Comparison of ENCODE assay signal across 15 cellular contexts in genomic region chr2:216242365-216242764, GRCh38.
DNase-seq lines count a peak whose midpoint lies in the region; ATAC-seq, FAIRE-seq and TF ChIP-seq lines count a peak whose summit lies in the region.
"Had no signal": no experiment of that assay in that cellular context is flagged by ENCODE, and none has a peak within 500 bp of the region (broad histone marks: within the 10 kb centered on the region; RNA-seq: fewer than 3 reads in every experiment).

No MANE protein-coding gene starts in this region.

- H3K4me2 ChIP-seq in H1 (ENCODE audit: insufficient read depth in 1 of 2, low read depth in 2 of 2, low read length in 2 of 2) (no peak overlapping the region; a peak in 2 of 4 replicates), H9 (ENCODE audit: insufficient read depth, insufficient read length, low read length) (no peak overlapping the region)

- peaks cover 2% of the 10 kb centered on the region for H3K9me3 Mint-ChIP-seq in activated CD8-positive, alpha-beta memory T cell treated with anti-CD3 and anti-CD28 coated beads, Interleukin-2, amount 10 ng/mL, durations not matched to agents 7 days and 5 days (ENCODE audit: low read depth)
- no peaks in the 10 kb centered on the region for H3K9me3 Mint-ChIP-seq in progenitor cell of endocrine pancreas (ENCODE audit: low read depth)
- no peaks in the 10 kb centered on the region for H3K9me3 Mint-ChIP-seq in H9

- H3K14ac ChIP-seq in H1 (ENCODE audit: insufficient read length) (no peak overlapping the region), H9 (ENCODE audit: insufficient read depth, low read length) (no peak overlapping the region)

- H3K27me3 ChIP-seq in H1 (replicated peaks in 1 of 4; ENCODE audit: control insufficient read depth in 3 of 4, extremely low read depth in 1 of 4, insufficient read depth in 3 of 4, low read length in 3 of 4) (no peaks in the 10 kb centered on the region), H9 (ENCODE audit: insufficient read depth, low read length) (no peaks in the 10 kb centered on the region), aorta (ENCODE audit: control insufficient read depth in 1 of 2, insufficient read depth in 2 of 2, low read length in 1 of 2) (peaks cover 0 to 3% of the 10 kb centered on the region in 2 donors)
- H3K27me3 ChIP-seq: ovary had no signal

- intact Hi-C loops in aorta (cut with DNase I): no loop called here

- H2BK120ac ChIP-seq in H1 (replicated peaks; ENCODE audit: low read depth, low read length): no peak overlapping the region
- no peak overlapping the region for H2BK120ac ChIP-seq in H9 (ENCODE audit: low read depth, low read length, poor library complexity, severe bottlenecking)

- ATAC-seq in activated CD8-positive, alpha-beta memory T cell treated with anti-CD3 and anti-CD28 coated beads, Interleukin-2, amount 10 ng/mL, durations not matched to agents 7 days and 5 days: no peak
- ATAC-seq in aorta (ENCODE audit: low FRiP score): no peak
- ATAC-seq: activated naive CD4-positive, alpha-beta T cell treated with anti-CD3 and anti-CD28 coated beads, Interleukin-2, amount 50 U/mL, for 72 hours; effector memory CD8-positive, alpha-beta T cell; Panc1 had no signal

- CTCF ChIA-PET in activated CD8-positive, alpha-beta memory T cell treated with anti-CD3 and anti-CD28 coated beads, Interleukin-2, amount 10 ng/mL, durations not matched to agents 7 days and 5 days (lab: Charles Lee): no interaction called here
- CTCF ChIA-PET in H1 (lab: Charles Lee; ENCODE audit: partially characterized antibody): interaction anchor here (0.7 to 1.5 kb wide), 4 partner anchors 9 to 150 kb away, joined by 3 to 4 read pairs (median 3); no protein-coding TSS in a partner anchor

- H3K36me3 Mint-ChIP-seq in activated CD8-positive, alpha-beta memory T cell treated with anti-CD3 and anti-CD28 coated beads, Interleukin-2, amount 10 ng/mL, durations not matched to agents 7 days and 5 days: peaks cover 1% of the 10 kb centered on the region
- H3K36me3 Mint-ChIP-seq in progenitor cell of endocrine pancreas (ENCODE audit: insufficient read depth) (no peaks in the 10 kb centered on the region), H9 (ENCODE audit: insufficient read depth in 1 of 3, low read depth in 3 of 3) (no peaks in the 10 kb centered on the region)
- H3K36me3 Mint-ChIP-seq: activated naive CD4-positive, alpha-beta T cell treated with anti-CD3 and anti-CD28 coated beads, Interleukin-2, amount 50 U/mL, for 72 hours had no signal

- WGBS in H1 (ENCODE audit: extremely low coverage in 1 of 2, insufficient coverage in 1 of 2, insufficient read length in 1 of 2, insufficient replicate concordance in 2 of 2, low coverage in 1 of 2, low lambda C conversion rate in 2 of 2, missing lambda C conversion rate in 1 of 2), 2 experiments: 75% methylated on average over 6 of the region's 6 CpGs; no CpG with 5 or more reads in 1 of the 2 experiments
- no CpG with 5 or more reads among the region's 6 CpGs for WGBS in H9 (ENCODE audit: extremely low coverage, insufficient read length, low lambda C conversion rate)
- 57% methylated on average over 6 of the region's 6 CpGs for WGBS in aorta, 2 donors

- H3K4me1 ChIP-seq in H1 (replicated peaks in 1 of 4; ENCODE audit: control insufficient read depth in 3 of 4, insufficient read depth in 4 of 4, low read length in 3 of 4) (peaks cover 3 to 9% (median 5%) of the 10 kb centered on the region in 4 experiments; a peak in 5 of 7 replicates), H9 (ENCODE audit: insufficient read depth, low read length) (peaks cover 6% of the 10 kb centered on the region; the same call in 1 of the 2 replicates), aorta (ENCODE audit: control insufficient read depth in 1 of 2, insufficient read depth in 2 of 2, low read length in 2 of 2) (no peaks in the 10 kb centered on the region)

- H4K8ac ChIP-seq in H1 (ENCODE audit: extremely low read depth, insufficient read depth, low read length) (no peak overlapping the region), H9 (replicated peaks; ENCODE audit: insufficient read length, low read depth, low read length) (no peak overlapping the region)

- H4K91ac ChIP-seq in H1 (replicated peaks; ENCODE audit: insufficient read length, low read length): no peak overlapping the region
- no peak overlapping the region for H4K91ac ChIP-seq in H9 (ENCODE audit: insufficient read length, low read depth, low read length)

- peak; percentile 1 for DNase-seq in activated CD8-positive, alpha-beta memory T cell treated with anti-CD3 and anti-CD28 coated beads for 24 hours
- DNase-seq in activated CD8-positive, alpha-beta memory T cell treated with anti-CD3 and anti-CD28 coated beads, Interleukin-2, amount 10 ng/mL, durations not matched to agents 7 days and 5 days: no peak
- DNase-seq in NCI-H2081 treated with DMSO at 0.1 percent for 48 hours (lab: John Stamatoyannopoulos, UW): peak; percentile 81
- DNase-seq in H1 (ENCODE audit: low read depth in 1 of 2, low spot score in 2 of 2): no peak
- no peak for DNase-seq in progenitor cell of endocrine pancreas (ENCODE audit: low spot score, unreplicated experiment)
- no peak for DNase-seq in H9
- DNase-seq in NOMO-1 (lab: John Stamatoyannopoulos, UW; ENCODE audit: unreplicated experiment in 2 of 2): no peak
- DNase-seq in aorta: no peak
- DNase-seq: ACHN; effector memory CD8-positive, alpha-beta T cell; NCI-H226; stimulated activated CD4-positive, alpha-beta T cell treated with anti-CD3 and anti-CD28 coated beads, Interleukin-12 subunit alpha, Interleukin-12 subunit beta, amount 100 ng/mL, for 4 hours had no signal

- no peak overlapping the region for H2BK12ac ChIP-seq in H1 (ENCODE audit: low read depth, low read length)
- no peak overlapping the region for H2BK12ac ChIP-seq in H9 (ENCODE audit: insufficient read length, low read depth, low read length)

- H2AFZ ChIP-seq in H1 (ENCODE audit: low read length): peak overlapping the region; percentile 99
- H2AFZ ChIP-seq in H9 (ENCODE audit: low read length): no peak overlapping the region

- no peak overlapping the region for H4K5ac ChIP-seq in H1 (ENCODE audit: insufficient read length, low read depth, low read length)
- H4K5ac ChIP-seq in H9 (ENCODE audit: insufficient read length, low read depth, low read length): no peak overlapping the region

- H2BK5ac ChIP-seq in H1 (ENCODE audit: low read depth, low read length): no peak overlapping the region
- H2BK5ac ChIP-seq in H9 (ENCODE audit: insufficient read length, low read length): no peak overlapping the region

- no peak overlapping the region for H3T11ph ChIP-seq in H9 (ENCODE audit: low read length)

- POLR2A ChIA-PET in H1 (lab: Charles Lee; ENCODE audit: partially characterized antibody): interaction anchor here (1.1 kb wide), 1 partner anchor 21 kb away, joined by 3 read pairs; no protein-coding TSS in a partner anchor

- H3K79me1 ChIP-seq in H1 (ENCODE audit: low read depth, low read length) (no peaks in the 10 kb centered on the region), H9 (ENCODE audit: insufficient read depth, low read depth, low read length, poor library complexity, severe bottlenecking) (no peaks in the 10 kb centered on the region)

- FAIRE-seq in H1 (lab: Jason Lieb, UNC): no peak

- H3K27me3 Mint-ChIP-seq in activated CD8-positive, alpha-beta memory T cell treated with anti-CD3 and anti-CD28 coated beads, Interleukin-2, amount 10 ng/mL, durations not matched to agents 7 days and 5 days: no peaks in the 10 kb centered on the region
- H3K27me3 Mint-ChIP-seq in progenitor cell of endocrine pancreas: no peaks in the 10 kb centered on the region
- H3K27me3 Mint-ChIP-seq in H9 (ENCODE audit: low read depth): 0 out of 2 replicates have a peak, but pooled peaks cover 2% of the 10 kb centered on the region
- H3K27me3 Mint-ChIP-seq: effector memory CD8-positive, alpha-beta T cell had no signal

- no peak overlapping the region for H3K4me3 ChIP-seq in H1 (ENCODE audit: extremely low read depth in 1 of 4, insufficient read depth in 2 of 4, low read depth in 3 of 4, low read length in 4 of 4)
- no peak overlapping the region for H3K4me3 ChIP-seq in aorta (ENCODE audit: low read length in 2 of 2)
- H3K4me3 ChIP-seq: ovary had no signal

- H3K23ac ChIP-seq in H1 (ENCODE audit: insufficient read length) (no peak overlapping the region), H9 (ENCODE audit: insufficient read length, low read depth, low read length) (no peak overlapping the region)

- H3K36me3 ChIP-seq in H1 (ENCODE audit: control insufficient read depth in 2 of 4, insufficient read depth in 4 of 4, low read length in 3 of 4): no peaks in the 10 kb centered on the region
- H3K36me3 ChIP-seq in aorta (ENCODE audit: control insufficient read depth in 1 of 2, insufficient read depth in 2 of 2, low read length in 1 of 2): no peaks in the 10 kb centered on the region
- H3K36me3 ChIP-seq: ovary had no signal

- no peak overlapping the region for H3K56ac ChIP-seq in H1 (replicated peaks; ENCODE audit: insufficient read length, low read depth, low read length)
- H3K56ac ChIP-seq in H9 (ENCODE audit: insufficient read length, low read depth, low read length): no peak overlapping the region

- no peak for TF ChIP-seq RAD21 in H1 (IDR thresholded peaks at IDR 0.05 in 1 of 2, conservative IDR thresholded peaks at IDR 0.05 in 1 of 2; ENCODE audit: low read depth in 2 of 2, low read length in 2 of 2)

- H2AK5ac ChIP-seq in H1 (ENCODE audit: low read depth, low read length) (no peak overlapping the region), H9 (ENCODE audit: insufficient read length, low read length) (no peak overlapping the region)

- no peak for TF ChIP-seq EP300 in H1 (IDR thresholded peaks at IDR 0.05; ENCODE audit: borderline replicate concordance in 1 of 2, low read depth in 2 of 2, low read length in 2 of 2)

- H3K9me3 ChIP-seq in H1 (ENCODE audit: insufficient read depth in 2 of 2, low read depth in 1 of 2, low read length in 1 of 2) (no peaks in the 10 kb centered on the region), H9 (ENCODE audit: control insufficient read depth, low read depth, low read length) (no peaks in the 10 kb centered on the region), aorta (ENCODE audit: control insufficient read depth, low read length) (peaks cover 1% of the 10 kb centered on the region)
- H3K9me3 ChIP-seq: ovary had no signal

- H3K27ac Mint-ChIP-seq in activated CD8-positive, alpha-beta memory T cell treated with anti-CD3 and anti-CD28 coated beads, Interleukin-2, amount 10 ng/mL, durations not matched to agents 7 days and 5 days: no peak overlapping the region
- H3K27ac Mint-ChIP-seq in progenitor cell of endocrine pancreas (peak overlapping the region; percentile 89), H9 (peak overlapping the region in 1 of 3 experiments; percentile 62; a peak in 1 of 7 replicates)
- H3K27ac Mint-ChIP-seq: activated naive CD4-positive, alpha-beta T cell treated with anti-CD3 and anti-CD28 coated beads, Interleukin-2, amount 50 U/mL, for 72 hours; effector memory CD8-positive, alpha-beta T cell had no signal

- H2BK20ac ChIP-seq in H1 (ENCODE audit: low read length): no peak overlapping the region
- no peak overlapping the region for H2BK20ac ChIP-seq in H9 (ENCODE audit: low read depth, low read length, poor library complexity, severe bottlenecking)

- H3K27ac ChIP-seq in H1 (ENCODE audit: low read depth, low read length) (peak overlapping the region; percentile 6; the same call in 1 of the 2 replicates), H9 (ENCODE audit: insufficient read length, low read depth, low read length) (no peak overlapping the region), aorta (ENCODE audit: low read depth in 1 of 2, low read length in 2 of 2) (no peak overlapping the region)
- H3K27ac ChIP-seq: ovary had no signal

- no peaks in the 10 kb centered on the region for H4K20me1 ChIP-seq in H1 (replicated peaks in 1 of 2; ENCODE audit: control insufficient read depth in 1 of 2, insufficient read depth in 2 of 2, low read length in 2 of 2)
- no peaks in the 10 kb centered on the region for H4K20me1 ChIP-seq in H9 (ENCODE audit: control insufficient read depth, insufficient read depth, insufficient read length)

- H3K4ac ChIP-seq in H1 (replicated peaks; ENCODE audit: insufficient read length, low read depth, low read length) (no peak overlapping the region), H9 (ENCODE audit: low read depth, low read length) (no peak overlapping the region)

- no peak overlapping the region for H3K4me3 Mint-ChIP-seq in activated CD8-positive, alpha-beta memory T cell treated with anti-CD3 and anti-CD28 coated beads, Interleukin-2, amount 10 ng/mL, durations not matched to agents 7 days and 5 days
- H3K4me3 Mint-ChIP-seq in progenitor cell of endocrine pancreas (ENCODE audit: low read depth) (no peak overlapping the region), H9 (no peak overlapping the region)
- H3K4me3 Mint-ChIP-seq: effector memory CD8-positive, alpha-beta T cell had no signal

- H3K23me2 ChIP-seq in H1 (ENCODE audit: low read depth, low read length) (no peaks in the 10 kb centered on the region), H9 (ENCODE audit: insufficient read length, low read depth, low read length, poor library complexity, severe bottlenecking) (no peaks in the 10 kb centered on the region)

- TF ChIP-seq CTCF in H1 (IDR thresholded peaks at IDR 0.05; ENCODE audit: control extremely low read depth in 1 of 3, insufficient read depth in 1 of 3, low read depth in 1 of 3, low read length in 3 of 3) (no peak), progenitor cell of endocrine pancreas (IDR thresholded peaks at IDR 0.05; ENCODE audit: unreplicated experiment) (no peak), H9 (conservative IDR thresholded peaks at IDR 0.05) (no peak)

- H3K18ac ChIP-seq in H1 (ENCODE audit: extremely low read depth, low read length) (no peak overlapping the region), H9 (ENCODE audit: insufficient read length, low read depth, low read length) (no peak overlapping the region)

- no peaks in the 10 kb centered on the region for H3K4me1 Mint-ChIP-seq in activated CD8-positive, alpha-beta memory T cell treated with anti-CD3 and anti-CD28 coated beads, Interleukin-2, amount 10 ng/mL, durations not matched to agents 7 days and 5 days
- H3K4me1 Mint-ChIP-seq in progenitor cell of endocrine pancreas (ENCODE audit: low read depth): peaks cover 18% of the 10 kb centered on the region
- H3K4me1 Mint-ChIP-seq in H9: peaks cover 15 to 20% of the 10 kb centered on the region in 2 experiments

- TF ChIP-seq POLR2A in H1 (IDR thresholded peaks at IDR 0.05; ENCODE audit: control extremely low read depth in 1 of 2, low read depth in 2 of 2, low read length in 2 of 2): no peak

- no peak overlapping the region for H2BK15ac ChIP-seq in H1 (ENCODE audit: low read length)
- H2BK15ac ChIP-seq in H9 (ENCODE audit: low read depth, low read length): no peak overlapping the region

- H3K9ac ChIP-seq in H1 (replicated peaks in 1 of 4; ENCODE audit: extremely low read depth in 1 of 4, low read depth in 3 of 4, low read length in 3 of 4) (no peak overlapping the region), H9 (ENCODE audit: extremely low read depth, insufficient read length, low read length) (no peak overlapping the region)

- H3K79me2 ChIP-seq in H1 (ENCODE audit: control insufficient read depth in 1 of 2, insufficient read depth in 2 of 2, low read length in 2 of 2) (no peaks in the 10 kb centered on the region), H9 (ENCODE audit: insufficient read depth, low read length) (no peaks in the 10 kb centered on the region)

Comparison
In these comparisons a context has a peak if more than half of its experiments do, and no peak if none do; other contexts are left out.
1. DNase-seq: peak in activated CD8-positive, alpha-beta memory T cell treated with anti-CD3 and anti-CD28 coated beads for 24 hours (single experiment) and NCI-H2081 treated with DMSO at 0.1 percent for 48 hours (single experiment); none in activated CD8-positive, alpha-beta memory T cell treated with anti-CD3 and anti-CD28 coated beads, Interleukin-2, amount 10 ng/mL, durations not matched to agents 7 days and 5 days (single experiment), H1 (0 of 2), progenitor cell of endocrine pancreas (single experiment), H9 (single experiment), NOMO-1 (0 of 2) and aorta (0 of 2).